In the genomic region with DNA sequence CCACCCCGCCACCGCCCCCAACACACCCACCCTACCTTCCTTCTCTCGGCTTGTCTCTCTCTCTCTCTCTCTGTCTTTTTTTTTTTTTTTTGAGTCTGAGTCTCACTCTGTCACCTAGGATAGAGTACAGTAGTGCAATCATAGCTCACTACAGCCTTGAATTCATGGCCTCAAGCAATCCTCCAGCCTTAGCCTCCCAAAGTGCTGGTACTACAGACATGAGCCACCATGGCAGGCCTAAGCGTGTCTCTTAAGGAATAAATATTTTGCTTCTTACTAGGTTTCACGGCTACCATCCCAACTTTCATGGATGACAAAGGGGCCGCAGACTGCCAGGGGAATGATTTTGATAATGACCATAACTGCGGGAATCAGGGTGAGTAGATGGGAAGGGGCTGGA, we compare ENCODE assay signal across 21 cellular contexts. TPM values are rescaled to one million over a fixed set of nuclear protein-coding genes. Genes with fewer than 3 reads are reported as not detected.
DNase-seq lines count a peak whose midpoint lies in the region; ATAC-seq, FAIRE-seq and TF ChIP-seq lines count a peak whose summit lies in the region.
"Had no signal": no experiment of that assay in that cellular context is flagged by ENCODE, and none has a peak within 500 bp of the region (broad histone marks: within the 10 kb centered on the region; RNA-seq: fewer than 3 reads in every experiment).

No MANE protein-coding gene starts in this region.

- H3K27me3 Mint-ChIP-seq in astrocyte (ENCODE audit: low read depth, unreplicated experiment) (peaks cover 4% of the 10 kb centered on the region), progenitor cell of endocrine pancreas (no peaks in the 10 kb centered on the region)
- H3K27me3 Mint-ChIP-seq: B cell had no signal

- FAIRE-seq in astrocyte (lab: Jason Lieb, UNC) = peak; percentile 9
- FAIRE-seq: A204.1, D721Med, G401.6, GM12891, GM19239 had no signal

- no peak for DNase-seq in astrocyte (ENCODE audit: low read depth)
- no peak for DNase-seq in progenitor cell of endocrine pancreas (ENCODE audit: low spot score, unreplicated experiment)
- DNase-seq in OCI-M1 (lab: John Stamatoyannopoulos, UW) = no peak
- DNase-seq in hippocampal formation (lab: John Stamatoyannopoulos, UW) = no peak
- DNase-seq: 8988T; AML-193; Caco-2; Calu3; CD4-positive, alpha-beta T cell; CD8-positive, alpha-beta T cell; DMS79 treated with DMSO at 0.1 percent for 48 hours; GF-D8 had no signal

- H3K36me3 ChIP-seq in astrocyte (ENCODE audit: insufficient read depth, low read length) = no peaks in the 10 kb centered on the region
- H3K36me3 ChIP-seq: BLaER1 treated with 17β-estradiol and CSF1 and Interleukin-3, amounts not matched to agents 10 nM and 100 nM had no signal

- no peaks in the 10 kb centered on the region for H3K79me2 ChIP-seq in astrocyte (ENCODE audit: insufficient read depth, low read length)

- H3K27ac ChIP-seq in astrocyte (ENCODE audit: low read depth, low read length) = no peak overlapping the region
- H3K27ac ChIP-seq: BLaER1 treated with 17β-estradiol and CSF1 and Interleukin-3, amounts not matched to agents 10 nM and 100 nM; C4-2B had no signal

- TF ChIP-seq CTCF in astrocyte (IDR thresholded peaks at IDR 0.05; ENCODE audit: insufficient read depth, low read depth, low read length) (no peak), progenitor cell of endocrine pancreas (IDR thresholded peaks at IDR 0.05; ENCODE audit: unreplicated experiment) (no peak)

- no peaks in the 10 kb centered on the region for H4K20me1 ChIP-seq in astrocyte (ENCODE audit: insufficient read depth, low read length)

- no peak overlapping the region for H3K4me3 ChIP-seq in astrocyte (ENCODE audit: insufficient read depth, low read depth, low read length)
- H3K4me3 ChIP-seq: BLaER1 treated with 17β-estradiol and CSF1 and Interleukin-3, amounts not matched to agents 10 nM and 100 nM had no signal

- H3K9ac ChIP-seq in astrocyte (ENCODE audit: low read length) = no peak overlapping the region
- H3K9ac ChIP-seq: BLaER1 treated with 17β-estradiol and CSF1 and Interleukin-3, amounts not matched to agents 10 nM and 100 nM had no signal

- H3K9me3 Mint-ChIP-seq in astrocyte (ENCODE audit: unreplicated experiment) (no peaks in the 10 kb centered on the region), progenitor cell of endocrine pancreas (ENCODE audit: low read depth) (peaks cover 7% of the 10 kb centered on the region)
- H3K9me3 Mint-ChIP-seq: CD4-positive, alpha-beta T cell; CD8-positive, alpha-beta T cell had no signal

- H3K4me3 Mint-ChIP-seq in astrocyte (ENCODE audit: unreplicated experiment) = no peak overlapping the region
- no peak overlapping the region for H3K4me3 Mint-ChIP-seq in progenitor cell of endocrine pancreas (ENCODE audit: low read depth)
- H3K4me3 Mint-ChIP-seq: B cell; CD4-positive, alpha-beta T cell; CD8-positive, alpha-beta T cell had no signal

- H3K27ac Mint-ChIP-seq in astrocyte (ENCODE audit: unreplicated experiment) (no peak overlapping the region), progenitor cell of endocrine pancreas (peak overlapping the region; percentile 4)
- H3K27ac Mint-ChIP-seq: B cell; CD4-positive, alpha-beta T cell; CD8-positive, alpha-beta T cell had no signal

- no peaks in the 10 kb centered on the region for H3K9me3 ChIP-seq in astrocyte (ENCODE audit: insufficient read depth, low read depth, low read length)
- H3K9me3 ChIP-seq: Caco-2 had no signal

- H3K4me1 Mint-ChIP-seq in astrocyte (ENCODE audit: low read depth, unreplicated experiment) (no peaks in the 10 kb centered on the region), progenitor cell of endocrine pancreas (ENCODE audit: low read depth) (no peaks in the 10 kb centered on the region)
- H3K4me1 Mint-ChIP-seq: B cell had no signal

- ATAC-seq in HG02885 (IDR thresholded peaks at IDR 0.05; ENCODE audit: poor library complexity, unreplicated experiment) = no peak
- ATAC-seq: CD8-positive, alpha-beta T cell had no signal

- no peaks in the 10 kb centered on the region for H3K27me3 ChIP-seq in astrocyte (ENCODE audit: insufficient read depth, low read length)

- H3K36me3 Mint-ChIP-seq in astrocyte (ENCODE audit: low read depth, unreplicated experiment) (no peaks in the 10 kb centered on the region), progenitor cell of endocrine pancreas (ENCODE audit: insufficient read depth) (no peaks in the 10 kb centered on the region)
- H3K36me3 Mint-ChIP-seq: CD8-positive, alpha-beta T cell had no signal

- H3K4me2 ChIP-seq in astrocyte (ENCODE audit: low read length) = no peak overlapping the region
- H3K4me2 ChIP-seq: BLaER1 treated with 17β-estradiol and CSF1 and Interleukin-3, amounts not matched to agents 10 nM and 100 nM had no signal

- no peaks in the 10 kb centered on the region for H3K4me1 ChIP-seq in astrocyte (ENCODE audit: insufficient read depth, low read length)
- H3K4me1 ChIP-seq: BLaER1 treated with 17β-estradiol and CSF1 and Interleukin-3, amounts not matched to agents 10 nM and 100 nM; Caco-2 had no signal

- no peak overlapping the region for H2AFZ ChIP-seq in astrocyte (ENCODE audit: low read depth, low read length)

RNA-seq across cellular contexts. Expression of a gene that starts 55.8 kb away (rescaled TPM):
- total RNA-seq in astrocyte = not detected in 2 replicates
- total RNA-seq in progenitor cell of endocrine pancreas = not detected in 2 replicates
- total RNA-seq: B cell; Caco-2; Calu3; CD4-positive, alpha-beta T cell; CD8-positive, alpha-beta T cell had no signal
